In the genomic region with DNA sequence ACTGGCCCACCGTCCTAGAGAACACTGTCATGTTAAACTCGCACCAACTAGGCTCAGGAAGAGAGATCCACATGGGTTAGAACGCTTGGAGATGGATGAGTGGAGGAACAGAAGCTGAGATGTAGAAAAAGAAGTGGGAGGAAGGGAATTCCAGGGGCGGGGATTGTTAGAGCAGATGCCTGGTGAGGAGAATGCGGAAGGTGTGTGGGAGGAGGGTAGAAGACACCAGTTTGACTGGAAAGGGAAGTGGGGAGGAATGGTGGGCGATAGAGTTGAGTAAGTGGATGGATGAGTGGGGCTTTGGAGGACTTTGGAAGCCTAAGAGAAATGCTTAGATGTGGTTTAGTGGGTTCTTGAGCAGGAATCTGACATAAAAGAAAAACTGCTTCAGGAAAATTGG, we compare ENCODE assay signal across 31 cellular contexts. TPM values are rescaled to one million over a fixed set of nuclear protein-coding genes. Genes with fewer than 3 reads are reported as not detected.
DNase-seq lines count a peak whose midpoint lies in the region; ATAC-seq and TF ChIP-seq lines count a peak whose summit lies in the region.
"Had no signal": no experiment of that assay in that cellular context is flagged by ENCODE, and none has a peak within 500 bp of the region (broad histone marks: within the 10 kb centered on the region; RNA-seq: fewer than 3 reads in every experiment).

No MANE protein-coding gene starts in this region.

- TF ChIP-seq CTCF in left lung (IDR thresholded peaks at IDR 0.05): no peak
- TF ChIP-seq CTCF in upper lobe of right lung (IDR thresholded peaks at IDR 0.05): no peak

- no peak for ATAC-seq in central memory CD8-positive, alpha-beta T cell (replicated peaks; ENCODE audit: extremely low read depth, poor library complexity, severe bottlenecking)
- ATAC-seq in left lung: peak; percentile 34
- peak; percentile 85 for ATAC-seq in upper lobe of right lung
- ATAC-seq in GM18498 (IDR thresholded peaks at IDR 0.05; ENCODE audit: unreplicated experiment): no peak
- ATAC-seq in GM19023 (IDR thresholded peaks at IDR 0.05; ENCODE audit: unreplicated experiment): no peak
- ATAC-seq: naive thymus-derived CD4-positive, alpha-beta T cell; Panc1; psoas muscle; SK-N-SH treated with all-trans-retinoic acid at 6 μM for 48 hours had no signal

- H3K27me3 ChIP-seq in left lung (no peaks in the 10 kb centered on the region), upper lobe of right lung (no peaks in the 10 kb centered on the region)
- H3K27me3 ChIP-seq: dorsolateral prefrontal cortex, sigmoid colon, tibial nerve had no signal

- H3K36me3 ChIP-seq in left lung (no peaks in the 10 kb centered on the region), upper lobe of right lung (no peaks in the 10 kb centered on the region)
- H3K36me3 ChIP-seq: left ventricle myocardium inferior, sigmoid colon, tibial nerve had no signal

- peaks cover 13% of the 10 kb centered on the region for H3K27me3 Mint-ChIP-seq in central memory CD8-positive, alpha-beta T cell
- H3K27me3 Mint-ChIP-seq: brain had no signal

- no peaks in the 10 kb centered on the region for H3K4me1 Mint-ChIP-seq in central memory CD8-positive, alpha-beta T cell
- H3K4me1 Mint-ChIP-seq: activated CD4-positive, alpha-beta memory T cell treated with anti-CD3 and anti-CD28 coated beads, Interleukin-2, amount 10 ng/mL, durations not matched to agents 7 days and 5 days had no signal

- peak overlapping the region; percentile 7 for H3K27ac Mint-ChIP-seq in central memory CD8-positive, alpha-beta T cell (ENCODE audit: low read depth)
- H3K27ac Mint-ChIP-seq: activated CD4-positive, alpha-beta memory T cell treated with anti-CD3 and anti-CD28 coated beads, Interleukin-2, amount 10 ng/mL, durations not matched to agents 7 days and 5 days; activated naive CD4-positive, alpha-beta T cell treated with anti-CD3 and anti-CD28 coated beads for 36 hours; activated T-helper 1 cell treated with anti-CD3 and anti-CD28 coated beads, Interleukin-12 subunit alpha, Interleukin-12 subunit beta, Interleukin-2, Interleukin-4 antibody, amounts not matched to agents 30 ng/mL and 10 ng/mL and 1 ng/mL, durations not matched to agents 14 hours and 24 hours and 36 hours; brain; naive thymus-derived CD4-positive, alpha-beta T cell had no signal

- H3K4me3 ChIP-seq in left lung: no peak overlapping the region
- no peak overlapping the region for H3K4me3 ChIP-seq in upper lobe of right lung
- H3K4me3 ChIP-seq: dorsolateral prefrontal cortex, left ventricle myocardium inferior, psoas muscle, sigmoid colon, tibial nerve had no signal

- H3K4me1 ChIP-seq in left lung (peaks cover 0 to 4% of the 10 kb centered on the region in 2 donors), upper lobe of right lung (no peaks in the 10 kb centered on the region)
- H3K4me1 ChIP-seq: left ventricle myocardium inferior, psoas muscle, sigmoid colon had no signal

- intact Hi-C loops in left lung (cut with DNase I): no loop called here
- intact Hi-C loops in upper lobe of right lung (cut with DNase I): no loop called here

- H3K36me3 Mint-ChIP-seq in central memory CD8-positive, alpha-beta T cell (ENCODE audit: insufficient read depth): no peaks in the 10 kb centered on the region
- H3K36me3 Mint-ChIP-seq: naive thymus-derived CD4-positive, alpha-beta T cell had no signal

- DNase-seq in NCI-H226 (peak; percentile 5), left lung (no peak), upper lobe of right lung (peak; percentile 66), NCI-H187 (lab: John Stamatoyannopoulos, UW) (no peak)
- no peak for DNase-seq in central memory CD8-positive, alpha-beta T cell (ENCODE audit: low spot score in 2 of 2)
- DNase-seq: activated CD4-positive, alpha-beta memory T cell treated with anti-CD3 and anti-CD28 coated beads, Interleukin-2, amount 10 ng/mL, durations not matched to agents 7 days and 5 days; activated CD8-positive, alpha-beta memory T cell treated with anti-CD3 and anti-CD28 coated beads, Interleukin-2, amount 50 U/mL, for 4 hours; activated naive CD4-positive, alpha-beta T cell treated with anti-CD3 and anti-CD28 coated beads for 36 hours; Calu3; dorsolateral prefrontal cortex; HCEC 1CT; hippocampal formation; left ventricle myocardium inferior; midbrain; MV-4-11; naive thymus-derived CD4-positive, alpha-beta T cell; NCI-H1436 treated with DMSO at 0.1 percent for 48 hours; NCI-H2107; occipital lobe; psoas muscle; Right ventricle myocardium superior; sigmoid colon; stimulated activated CD4-positive, alpha-beta T cell treated with anti-CD3 and anti-CD28 coated beads, Interleukin-4, amount 100 ng/mL, for 24 hours had no signal

- H3K27ac ChIP-seq in left lung (no peak overlapping the region), upper lobe of right lung (no peak overlapping the region)
- H3K27ac ChIP-seq: C4-2B, dorsolateral prefrontal cortex, left ventricle myocardium inferior, psoas muscle, sigmoid colon, tibial nerve had no signal

- H3K9me3 Mint-ChIP-seq in central memory CD8-positive, alpha-beta T cell: no peaks in the 10 kb centered on the region
- H3K9me3 Mint-ChIP-seq: activated CD4-positive, alpha-beta memory T cell treated with anti-CD3 and anti-CD28 coated beads, Interleukin-2, amount 10 ng/mL, durations not matched to agents 7 days and 5 days; activated naive CD4-positive, alpha-beta T cell treated with anti-CD3 and anti-CD28 coated beads for 36 hours; activated T-helper 1 cell treated with anti-CD3 and anti-CD28 coated beads, Interleukin-12 subunit alpha, Interleukin-12 subunit beta, Interleukin-2, Interleukin-4 antibody, amounts not matched to agents 30 ng/mL and 10 ng/mL and 1 ng/mL, durations not matched to agents 14 hours and 24 hours and 36 hours; naive thymus-derived CD4-positive, alpha-beta T cell had no signal

- H3K4me3 Mint-ChIP-seq in central memory CD8-positive, alpha-beta T cell: no peak overlapping the region
- H3K4me3 Mint-ChIP-seq: activated CD4-positive, alpha-beta memory T cell treated with anti-CD3 and anti-CD28 coated beads, Interleukin-2, amount 10 ng/mL, durations not matched to agents 7 days and 5 days; activated naive CD4-positive, alpha-beta T cell treated with anti-CD3 and anti-CD28 coated beads for 36 hours; activated T-helper 1 cell treated with anti-CD3 and anti-CD28 coated beads, Interleukin-12 subunit alpha, Interleukin-12 subunit beta, Interleukin-2, Interleukin-4 antibody, amounts not matched to agents 30 ng/mL and 10 ng/mL and 1 ng/mL, durations not matched to agents 14 hours and 24 hours and 36 hours; brain; naive thymus-derived CD4-positive, alpha-beta T cell had no signal

- H3K9me3 ChIP-seq in left lung: no peaks in the 10 kb centered on the region
- no peaks in the 10 kb centered on the region for H3K9me3 ChIP-seq in upper lobe of right lung
- H3K9me3 ChIP-seq: psoas muscle, sigmoid colon, tibial nerve had no signal

RNA-seq across cellular contexts. Expression of gene DHX38, which starts 37.4 kb away (rescaled TPM):
- 10 to 100 TPM; 41.5 to 56.2 TPM for total RNA-seq in left lung
- 53.5 TPM for total RNA-seq in upper lobe of right lung

RNA-seq across cellular contexts. Expression of gene TXNL4B, which starts 37.6 kb away (rescaled TPM):
- 10 to 100 TPM in 1 of 2 donors, 1 to 10 TPM in 1; 9.8 to 11.7 TPM for total RNA-seq in left lung
- 11.5 TPM for total RNA-seq in upper lobe of right lung

RNA-seq across cellular contexts. Expression of gene PMFBP1, which starts 40.9 kb away (rescaled TPM):
- total RNA-seq in left lung (under 1 TPM; 0.47 to 0.67 TPM), upper lobe of right lung (0.23 TPM)

Comparison
In these comparisons a context has a peak if more than half of its experiments do, and no peak if none do; other contexts are left out.
1. DNase-seq: peak in NCI-H226 (single experiment) and upper lobe of right lung (single experiment); none in central memory CD8-positive, alpha-beta T cell (0 of 2), left lung (0 of 2) and NCI-H187 (0 of 2).
2. ATAC-seq: peak in left lung (single experiment) and upper lobe of right lung (single experiment); none in central memory CD8-positive, alpha-beta T cell (single experiment), GM18498 (single experiment) and GM19023 (single experiment).